8 cellular contexts compared by ENCODE assay signal in the genomic region with DNA sequence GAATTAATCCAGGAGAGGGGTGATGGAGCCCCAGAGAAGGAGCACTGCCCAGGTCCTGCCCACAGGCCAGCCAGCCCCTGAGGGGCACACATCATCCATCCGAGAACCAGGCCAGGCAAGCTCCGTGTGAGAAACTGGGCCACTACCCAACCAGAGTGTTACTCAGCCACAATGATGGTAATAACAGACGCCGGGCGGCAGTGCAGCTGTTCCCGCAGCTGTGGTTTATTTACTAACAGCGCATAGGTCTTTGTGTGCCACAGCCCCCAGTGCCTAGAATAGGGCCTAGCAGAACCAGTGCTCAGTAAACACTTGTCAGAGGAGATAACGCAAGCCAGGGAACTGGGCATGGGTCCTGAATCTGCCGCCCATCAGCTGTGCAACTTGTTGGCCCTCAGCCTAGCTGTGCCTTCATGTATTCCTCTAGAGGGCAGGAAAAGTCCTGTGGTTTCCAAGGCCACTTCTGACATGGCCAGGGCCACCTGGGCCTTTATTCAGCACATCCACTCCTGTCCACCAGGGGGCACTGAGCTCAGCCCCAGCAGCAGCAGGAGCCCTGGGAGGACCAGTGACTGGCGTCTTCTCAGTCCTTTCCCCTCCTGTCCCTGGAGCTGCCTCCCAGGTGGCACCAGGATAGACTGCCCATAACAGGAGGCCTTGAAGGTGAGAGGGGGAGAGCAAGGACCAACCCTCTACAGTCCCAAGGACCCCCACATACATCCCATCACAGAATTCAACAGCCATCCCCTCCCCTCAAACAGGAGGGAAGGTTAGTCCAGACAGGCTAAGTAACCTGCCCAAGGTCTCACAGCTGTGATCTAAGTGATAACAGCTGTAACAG. TPM values are rescaled to one million over a fixed set of nuclear protein-coding genes. Genes with fewer than 3 reads are reported as not detected.
DNase-seq lines count a peak whose midpoint lies in the region; ATAC-seq and TF ChIP-seq lines count a peak whose summit lies in the region.

No MANE protein-coding gene starts in this region.

- no peak overlapping the region for H3K9ac ChIP-seq in NT2/D1 (ENCODE audit: insufficient read length, low read depth)

- CTCF ChIA-PET in activated CD8-positive, alpha-beta memory T cell treated with anti-CD3 and anti-CD28 coated beads, Interleukin-2, amount 10 ng/mL, durations not matched to agents 7 days and 5 days (lab: Charles Lee): interaction anchor here (0.6 to 8.1 kb wide), 48 partner anchors 10 to 286 kb away, joined by 3 to 79 read pairs (median 4); a partner anchor contains a TSS

- H3K4me1 ChIP-seq in HAP-1 (peaks cover 28% of the 10 kb centered on the region), NT2/D1 (ENCODE audit: insufficient read depth, insufficient read length) (peaks cover 13% of the 10 kb centered on the region), thymus (ENCODE audit: control insufficient read depth, insufficient read depth, low read length) (peaks cover 29% of the 10 kb centered on the region)

- 78% methylated on average over 10 of the region's 10 CpGs for WGBS in thymus

- no peaks in the 10 kb centered on the region for H3K9me3 Mint-ChIP-seq in activated CD8-positive, alpha-beta memory T cell treated with anti-CD3 and anti-CD28 coated beads, Interleukin-2, amount 10 ng/mL, durations not matched to agents 7 days and 5 days (ENCODE audit: low read depth)
- no peaks in the 10 kb centered on the region for H3K9me3 Mint-ChIP-seq in nephron progenitor cell

- peak overlapping the region; percentile 74 for H3K4me3 Mint-ChIP-seq in activated CD8-positive, alpha-beta memory T cell treated with anti-CD3 and anti-CD28 coated beads, Interleukin-2, amount 10 ng/mL, durations not matched to agents 7 days and 5 days
- peak overlapping the region; percentile 74 for H3K4me3 Mint-ChIP-seq in nephron progenitor cell

- no peak overlapping the region for H3K27ac ChIP-seq in thymus (ENCODE audit: low read depth)

- ATAC-seq in activated CD8-positive, alpha-beta memory T cell treated with anti-CD3 and anti-CD28 coated beads, Interleukin-2, amount 10 ng/mL, durations not matched to agents 7 days and 5 days: peak; percentile 9
- ATAC-seq in GM21447 (IDR thresholded peaks at IDR 0.05; ENCODE audit: unreplicated experiment): no peak

- H3K27me3 ChIP-seq in HAP-1 (ENCODE audit: low read depth) (no peaks in the 10 kb centered on the region), NT2/D1 (ENCODE audit: insufficient read depth, insufficient read length) (no peaks in the 10 kb centered on the region), thymus (ENCODE audit: control insufficient read depth, insufficient read depth) (no peaks in the 10 kb centered on the region)

- H3K36me3 ChIP-seq in HAP-1 (replicated peaks): peaks cover 50% of the 10 kb centered on the region
- H3K36me3 ChIP-seq in NT2/D1 (ENCODE audit: insufficient read depth, insufficient read length, low read length): peaks cover 46% of the 10 kb centered on the region
- peaks cover 28% of the 10 kb centered on the region for H3K36me3 ChIP-seq in thymus (ENCODE audit: control insufficient read depth, insufficient read depth)

- DNase-seq in AML-193 (lab: John Stamatoyannopoulos, UW) (peak; percentile 34 to 52), HAP-1 (ENCODE audit: low spot score in 2 of 2) (peak; percentile 78 to 87), NT2/D1 (ENCODE audit: low read depth, low spot score) (peak; percentile 57), epidermal melanocyte (ENCODE audit: insufficient read length, low spot score) (peak; percentile 53), nephron progenitor cell (peak; percentile 74)
- DNase-seq in activated CD8-positive, alpha-beta memory T cell treated with anti-CD3 and anti-CD28 coated beads, Interleukin-2, amount 10 ng/mL, durations not matched to agents 7 days and 5 days: peak; percentile 83

- in situ Hi-C loops in HAP-1 (cut with MboI; ENCODE audit: low sequenced_read_pairs): loop anchor here (10.0 kb wide), 1 partner anchor 135 kb away; a partner anchor contains a TSS

- H3K4me3 ChIP-seq in HAP-1: peak overlapping the region; percentile 87
- no peak overlapping the region for H3K4me3 ChIP-seq in NT2/D1 (ENCODE audit: insufficient read length, low read depth)
- H3K4me3 ChIP-seq in thymus (ENCODE audit: low read length): peak overlapping the region; percentile 45

- H3K4me1 Mint-ChIP-seq in activated CD8-positive, alpha-beta memory T cell treated with anti-CD3 and anti-CD28 coated beads, Interleukin-2, amount 10 ng/mL, durations not matched to agents 7 days and 5 days: peaks cover 66% of the 10 kb centered on the region
- H3K4me1 Mint-ChIP-seq in nephron progenitor cell: peaks cover 48% of the 10 kb centered on the region

- peak overlapping the region; percentile 75 for H3K27ac Mint-ChIP-seq in activated CD8-positive, alpha-beta memory T cell treated with anti-CD3 and anti-CD28 coated beads, Interleukin-2, amount 10 ng/mL, durations not matched to agents 7 days and 5 days
- H3K27ac Mint-ChIP-seq in nephron progenitor cell: no peak overlapping the region

- TF ChIP-seq CTCF in nephron progenitor cell (IDR thresholded peaks at IDR 0.05): peak; percentile 77

- H3K27me3 Mint-ChIP-seq in activated CD8-positive, alpha-beta memory T cell treated with anti-CD3 and anti-CD28 coated beads, Interleukin-2, amount 10 ng/mL, durations not matched to agents 7 days and 5 days: no peaks in the 10 kb centered on the region
- H3K27me3 Mint-ChIP-seq in nephron progenitor cell (ENCODE audit: low read depth, poor library complexity): no peaks in the 10 kb centered on the region

- H3K36me3 Mint-ChIP-seq in activated CD8-positive, alpha-beta memory T cell treated with anti-CD3 and anti-CD28 coated beads, Interleukin-2, amount 10 ng/mL, durations not matched to agents 7 days and 5 days: peaks cover 41% of the 10 kb centered on the region
- H3K36me3 Mint-ChIP-seq in nephron progenitor cell (ENCODE audit: low read depth): peaks cover 32% of the 10 kb centered on the region

- no peaks in the 10 kb centered on the region for H3K9me3 ChIP-seq in HAP-1
- H3K9me3 ChIP-seq in NT2/D1 (ENCODE audit: insufficient read depth, low read length): no peaks in the 10 kb centered on the region
- no peaks in the 10 kb centered on the region for H3K9me3 ChIP-seq in thymus (ENCODE audit: control insufficient read depth)

RNA-seq across cellular contexts. Expression of a gene that starts 2.1 kb away (rescaled TPM):
- 100 to 1,000 TPM in 1 of 2 experiments, 10 to 100 TPM in 1; 60.2 to 117 TPM for total RNA-seq in activated CD8-positive, alpha-beta memory T cell treated with anti-CD3 and anti-CD28 coated beads, Interleukin-2, amount 10 ng/mL, durations not matched to agents 7 days and 5 days
- 16.1 TPM for polyA plus RNA-seq in thymus

RNA-seq across cellular contexts. Expression of a gene that starts 6.0 kb away (rescaled TPM):
- total RNA-seq in activated CD8-positive, alpha-beta memory T cell treated with anti-CD3 and anti-CD28 coated beads, Interleukin-2, amount 10 ng/mL, durations not matched to agents 7 days and 5 days: 100 to 1,000 TPM; 173 to 228 TPM
- 79.1 TPM for polyA plus RNA-seq in thymus

RNA-seq across cellular contexts. Expression of a gene that starts 6.1 kb away (rescaled TPM):
- 10 to 100 TPM; 40.5 to 50.8 TPM for total RNA-seq in activated CD8-positive, alpha-beta memory T cell treated with anti-CD3 and anti-CD28 coated beads, Interleukin-2, amount 10 ng/mL, durations not matched to agents 7 days and 5 days
- 82.8 TPM for polyA plus RNA-seq in thymus

RNA-seq across cellular contexts. Expression of a gene that starts 41.9 kb away (rescaled TPM):
- 100 to 1,000 TPM; 133 to 140 TPM for total RNA-seq in activated CD8-positive, alpha-beta memory T cell treated with anti-CD3 and anti-CD28 coated beads, Interleukin-2, amount 10 ng/mL, durations not matched to agents 7 days and 5 days
- 95.3 TPM for polyA plus RNA-seq in thymus

RNA-seq across cellular contexts. Expression of a gene that starts 48.2 kb away (rescaled TPM):
- total RNA-seq in activated CD8-positive, alpha-beta memory T cell treated with anti-CD3 and anti-CD28 coated beads, Interleukin-2, amount 10 ng/mL, durations not matched to agents 7 days and 5 days: 10 to 100 TPM; 52.3 to 93.0 TPM
- polyA plus RNA-seq in thymus: 52.7 TPM
